Comparison of ENCODE assay signal across 1 cellular context in the genomic region with DNA sequence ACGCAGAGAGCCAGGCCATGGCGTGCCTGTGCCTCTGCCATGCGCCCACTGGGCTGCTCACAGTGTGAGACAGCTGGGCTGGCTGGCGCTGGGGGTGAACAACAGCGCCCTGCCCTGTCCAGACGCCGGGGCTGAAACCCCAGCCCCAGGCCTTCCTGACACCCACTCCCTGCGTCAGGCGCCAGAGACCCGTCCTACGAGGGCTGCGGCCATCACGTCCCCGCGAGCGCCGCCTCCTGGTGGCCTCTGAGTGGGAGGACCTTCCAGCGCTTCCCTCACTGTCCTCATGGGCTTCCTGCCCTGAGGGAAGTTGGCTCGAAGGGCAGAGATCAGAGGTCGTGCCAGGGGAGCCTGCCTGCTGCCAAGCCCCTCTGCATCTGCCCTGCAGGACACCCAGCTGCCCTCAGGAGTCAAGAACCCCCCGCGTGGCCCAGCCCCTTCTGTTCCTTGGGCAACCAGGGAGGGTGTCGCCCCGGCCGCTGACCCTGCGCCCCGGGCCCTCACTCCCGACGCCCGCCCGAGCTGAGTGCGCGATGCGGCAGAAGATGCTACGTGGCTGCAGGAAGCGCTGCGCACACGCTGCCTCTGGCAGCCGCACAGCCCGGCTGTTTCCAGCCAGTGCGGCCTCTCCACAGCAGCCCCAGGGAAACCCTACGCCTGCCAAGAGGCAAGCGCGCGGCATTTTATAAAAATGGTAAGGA.
TF ChIP-seq lines count a peak whose summit lies in the region.

No MANE protein-coding gene starts in this region.

TF ChIP-seq in HepG2, 621 proteins besides CTCF, POLR2A, EP300 and RAD21:
- TF ChIP-seq, protein P1, sequence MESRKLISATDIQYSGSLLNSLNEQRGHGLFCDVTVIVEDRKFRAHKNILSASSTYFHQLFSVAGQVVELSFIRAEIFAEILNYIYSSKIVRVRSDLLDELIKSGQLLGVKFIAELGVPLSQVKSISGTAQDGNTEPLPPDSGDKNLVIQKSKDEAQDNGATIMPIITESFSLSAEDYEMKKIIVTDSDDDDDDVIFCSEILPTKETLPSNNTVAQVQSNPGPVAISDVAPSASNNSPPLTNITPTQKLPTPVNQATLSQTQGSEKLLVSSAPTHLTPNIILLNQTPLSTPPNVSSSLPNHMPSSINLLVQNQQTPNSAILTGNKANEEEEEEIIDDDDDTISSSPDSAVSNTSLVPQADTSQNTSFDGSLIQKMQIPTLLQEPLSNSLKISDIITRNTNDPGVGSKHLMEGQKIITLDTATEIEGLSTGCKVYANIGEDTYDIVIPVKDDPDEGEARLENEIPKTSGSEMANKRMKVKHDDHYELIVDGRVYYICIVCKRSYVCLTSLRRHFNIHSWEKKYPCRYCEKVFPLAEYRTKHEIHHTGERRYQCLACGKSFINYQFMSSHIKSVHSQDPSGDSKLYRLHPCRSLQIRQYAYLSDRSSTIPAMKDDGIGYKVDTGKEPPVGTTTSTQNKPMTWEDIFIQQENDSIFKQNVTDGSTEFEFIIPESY (CRISPR knock-in tag; IDR thresholded peaks at IDR 0.05) = peak; percentile 86
- TF ChIP-seq CAMTA2 (CRISPR knock-in tag; IDR thresholded peaks at IDR 0.05; ENCODE audit: borderline replicate concordance) (no peak), AGO2 (optimal IDR thresholded peaks at IDR 0.05; ENCODE audit: low read depth, low read length) (peak; percentile 23)
